1 cellular context compared by ENCODE assay signal in the genomic region with DNA sequence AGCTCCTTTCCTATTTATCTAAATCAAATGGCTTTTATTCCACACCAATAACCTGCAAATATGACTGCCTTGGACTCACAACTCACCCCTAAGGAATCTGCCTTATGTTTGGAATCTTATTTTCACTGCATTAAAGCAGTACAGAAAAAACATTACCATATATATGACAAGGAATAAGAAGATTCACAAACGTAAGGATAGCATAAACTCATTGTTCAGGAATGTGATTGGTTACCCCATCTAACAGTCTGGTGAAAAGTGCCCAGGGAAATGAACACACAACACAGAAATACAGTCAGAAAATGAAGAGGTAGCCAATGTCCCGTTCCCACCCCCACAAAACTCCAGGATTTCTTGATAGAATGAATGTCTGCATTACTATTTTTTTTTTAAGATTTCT.
TF ChIP-seq lines count a peak whose summit lies in the region.

No MANE protein-coding gene starts in this region.

TF ChIP-seq in WTC11, 78 proteins besides CTCF, POLR2A, EP300 and RAD21 (continued from another document):
- TF ChIP-seq, protein P1, sequence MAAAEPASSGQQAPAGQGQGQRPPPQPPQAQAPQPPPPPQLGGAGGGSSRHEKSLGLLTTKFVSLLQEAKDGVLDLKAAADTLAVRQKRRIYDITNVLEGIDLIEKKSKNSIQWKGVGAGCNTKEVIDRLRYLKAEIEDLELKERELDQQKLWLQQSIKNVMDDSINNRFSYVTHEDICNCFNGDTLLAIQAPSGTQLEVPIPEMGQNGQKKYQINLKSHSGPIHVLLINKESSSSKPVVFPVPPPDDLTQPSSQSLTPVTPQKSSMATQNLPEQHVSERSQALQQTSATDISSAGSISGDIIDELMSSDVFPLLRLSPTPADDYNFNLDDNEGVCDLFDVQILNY (CRISPR knock-in tag; IDR thresholded peaks at IDR 0.05), result no peak
- TF ChIP-seq, protein P2, sequence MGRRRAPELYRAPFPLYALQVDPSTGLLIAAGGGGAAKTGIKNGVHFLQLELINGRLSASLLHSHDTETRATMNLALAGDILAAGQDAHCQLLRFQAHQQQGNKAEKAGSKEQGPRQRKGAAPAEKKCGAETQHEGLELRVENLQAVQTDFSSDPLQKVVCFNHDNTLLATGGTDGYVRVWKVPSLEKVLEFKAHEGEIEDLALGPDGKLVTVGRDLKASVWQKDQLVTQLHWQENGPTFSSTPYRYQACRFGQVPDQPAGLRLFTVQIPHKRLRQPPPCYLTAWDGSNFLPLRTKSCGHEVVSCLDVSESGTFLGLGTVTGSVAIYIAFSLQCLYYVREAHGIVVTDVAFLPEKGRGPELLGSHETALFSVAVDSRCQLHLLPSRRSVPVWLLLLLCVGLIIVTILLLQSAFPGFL (CRISPR knock-in tag; IDR thresholded peaks at IDR 0.05; ENCODE audit: borderline replicate concordance), result no peak
- TF ChIP-seq, protein P3, sequence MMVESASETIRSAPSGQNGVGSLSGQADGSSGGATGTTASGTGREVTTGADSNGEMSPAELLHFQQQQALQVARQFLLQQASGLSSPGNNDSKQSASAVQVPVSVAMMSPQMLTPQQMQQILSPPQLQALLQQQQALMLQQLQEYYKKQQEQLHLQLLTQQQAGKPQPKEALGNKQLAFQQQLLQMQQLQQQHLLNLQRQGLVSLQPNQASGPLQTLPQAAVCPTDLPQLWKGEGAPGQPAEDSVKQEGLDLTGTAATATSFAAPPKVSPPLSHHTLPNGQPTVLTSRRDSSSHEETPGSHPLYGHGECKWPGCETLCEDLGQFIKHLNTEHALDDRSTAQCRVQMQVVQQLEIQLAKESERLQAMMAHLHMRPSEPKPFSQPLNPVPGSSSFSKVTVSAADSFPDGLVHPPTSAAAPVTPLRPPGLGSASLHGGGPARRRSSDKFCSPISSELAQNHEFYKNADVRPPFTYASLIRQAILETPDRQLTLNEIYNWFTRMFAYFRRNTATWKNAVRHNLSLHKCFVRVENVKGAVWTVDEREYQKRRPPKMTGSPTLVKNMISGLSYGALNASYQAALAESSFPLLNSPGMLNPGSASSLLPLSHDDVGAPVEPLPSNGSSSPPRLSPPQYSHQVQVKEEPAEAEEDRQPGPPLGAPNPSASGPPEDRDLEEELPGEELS (CRISPR knock-in tag; IDR thresholded peaks at IDR 0.05), result no peak
- TF ChIP-seq, protein P4, sequence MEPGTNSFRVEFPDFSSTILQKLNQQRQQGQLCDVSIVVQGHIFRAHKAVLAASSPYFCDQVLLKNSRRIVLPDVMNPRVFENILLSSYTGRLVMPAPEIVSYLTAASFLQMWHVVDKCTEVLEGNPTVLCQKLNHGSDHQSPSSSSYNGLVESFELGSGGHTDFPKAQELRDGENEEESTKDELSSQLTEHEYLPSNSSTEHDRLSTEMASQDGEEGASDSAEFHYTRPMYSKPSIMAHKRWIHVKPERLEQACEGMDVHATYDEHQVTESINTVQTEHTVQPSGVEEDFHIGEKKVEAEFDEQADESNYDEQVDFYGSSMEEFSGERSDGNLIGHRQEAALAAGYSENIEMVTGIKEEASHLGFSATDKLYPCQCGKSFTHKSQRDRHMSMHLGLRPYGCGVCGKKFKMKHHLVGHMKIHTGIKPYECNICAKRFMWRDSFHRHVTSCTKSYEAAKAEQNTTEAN (CRISPR knock-in tag; IDR thresholded peaks at IDR 0.05), result no peak
- TF ChIP-seq, protein P5, sequence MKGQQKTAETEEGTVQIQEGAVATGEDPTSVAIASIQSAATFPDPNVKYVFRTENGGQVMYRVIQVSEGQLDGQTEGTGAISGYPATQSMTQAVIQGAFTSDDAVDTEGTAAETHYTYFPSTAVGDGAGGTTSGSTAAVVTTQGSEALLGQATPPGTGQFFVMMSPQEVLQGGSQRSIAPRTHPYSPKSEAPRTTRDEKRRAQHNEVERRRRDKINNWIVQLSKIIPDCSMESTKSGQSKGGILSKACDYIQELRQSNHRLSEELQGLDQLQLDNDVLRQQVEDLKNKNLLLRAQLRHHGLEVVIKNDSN (CRISPR knock-in tag; IDR thresholded peaks at IDR 0.05), result no peak
- no peak for TF ChIP-seq NR1H2 (CRISPR knock-in tag; IDR thresholded peaks at IDR 0.05)
- no peak for TF ChIP-seq KAT7 (CRISPR knock-in tag; IDR thresholded peaks at IDR 0.05; ENCODE audit: borderline replicate concordance)
- TF ChIP-seq NFATC4 (CRISPR knock-in tag; IDR thresholded peaks at IDR 0.05), result no peak
